ENCODE assay signal across 10 cellular contexts in the genomic region with DNA sequence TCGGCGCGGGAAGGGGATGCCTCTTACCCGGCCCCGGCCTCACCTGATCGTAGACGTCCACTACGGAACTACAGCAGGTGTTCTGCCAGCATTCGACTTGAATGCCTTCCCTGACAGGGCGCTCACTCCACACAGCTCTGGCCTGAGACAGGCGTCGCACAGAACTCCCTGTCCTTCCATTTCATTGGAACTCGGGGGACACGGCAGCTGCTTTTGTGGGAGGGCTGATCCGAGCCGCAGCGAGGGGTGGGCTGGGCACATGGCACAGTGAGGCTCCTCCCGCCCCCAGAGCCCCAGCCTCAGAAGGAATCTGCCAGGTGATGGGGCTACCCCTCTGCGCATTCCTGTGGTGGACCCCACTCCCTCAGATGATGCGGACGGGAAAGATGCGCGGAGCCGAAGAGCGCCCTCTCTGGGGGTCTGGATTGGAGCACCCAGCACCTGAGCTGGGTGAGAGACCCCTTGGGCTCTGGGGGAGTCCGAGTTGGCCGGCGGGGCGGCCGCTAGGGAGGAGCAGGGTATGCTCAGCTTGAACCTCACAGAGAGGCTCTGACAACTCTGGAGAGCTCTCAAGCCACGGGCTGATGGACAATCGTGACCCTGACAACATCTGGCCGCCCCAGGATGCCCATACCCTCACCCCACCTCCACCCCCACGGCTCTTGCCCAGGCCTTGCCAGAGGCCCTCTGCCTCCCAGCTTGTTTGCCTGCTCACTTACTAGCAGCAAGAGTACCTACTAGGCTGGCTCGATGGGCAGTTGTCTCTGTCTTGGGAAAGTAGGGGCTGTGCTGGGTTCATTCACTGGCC. TPM values are rescaled to one million over a fixed set of nuclear protein-coding genes. Genes with fewer than 3 reads are reported as not detected.
DNase-seq lines count a peak whose midpoint lies in the region; ATAC-seq and TF ChIP-seq lines count a peak whose summit lies in the region.
"Had no signal": no experiment of that assay in that cellular context is flagged by ENCODE, and none has a peak within 500 bp of the region (broad histone marks: within the 10 kb centered on the region; RNA-seq: fewer than 3 reads in every experiment).

No MANE protein-coding gene starts in this region.

- H3K27ac Mint-ChIP-seq in activated naive CD8-positive, alpha-beta T cell treated with anti-CD3 and anti-CD28 coated beads, Interleukin-2, amount 50 U/mL, for 24 hours, result no peak overlapping the region

- H3K4me1 ChIP-seq in tibial nerve, result peaks cover 0 to 52% (median 16%) of the 10 kb centered on the region in 4 donors

- TF ChIP-seq EP300 in tibial nerve (IDR thresholded peaks at IDR 0.05), result no peak

- no peaks in the 10 kb centered on the region for H3K9me3 Mint-ChIP-seq in activated naive CD8-positive, alpha-beta T cell treated with anti-CD3 and anti-CD28 coated beads, Interleukin-2, amount 50 U/mL, for 24 hours

- TF ChIP-seq POLR2A in tibial nerve (IDR thresholded peaks at IDR 0.05), result no peak

- intact Hi-C loops in left colon (cut with DNase I, micrococcal nuclease), result no loop called here

- WGBS in tibial nerve, 2 donors, result 32 to 37% methylated on average over 24 to 32 of the region's 35 CpGs

- no peaks in the 10 kb centered on the region for H3K36me3 ChIP-seq in tibial nerve
- H3K36me3 ChIP-seq: gastroesophageal sphincter had no signal

- TF ChIP-seq CTCF in tibial nerve (IDR thresholded peaks at IDR 0.05), result no peak

- peak; percentile 3 for DNase-seq in NCI-H2227 (lab: John Stamatoyannopoulos, UW; ENCODE audit: unreplicated experiment)
- DNase-seq in NCI-H2227 treated with DMSO at 0.1 percent for 48 hours (lab: John Stamatoyannopoulos, UW), result no peak
- no peak for DNase-seq in activated naive CD8-positive, alpha-beta T cell treated with anti-CD3 and anti-CD28 coated beads, Interleukin-2, amount 50 U/mL, for 24 hours
- DNase-seq in left colon, result peak; percentile 3 to 17
- no peak for DNase-seq in tibial nerve (ENCODE audit: low spot score in 2 of 2)
- no peak for DNase-seq in COLO829 (ENCODE audit: low spot score)
- no peak for DNase-seq in middle frontal gyrus (ENCODE audit: extremely low spot score, low spot score)

- peaks cover 0 to 24% of the 10 kb centered on the region in 2 donors for H3K27me3 ChIP-seq in tibial nerve

- ATAC-seq in activated naive CD8-positive, alpha-beta T cell treated with anti-CD3 and anti-CD28 coated beads, Interleukin-2, amount 50 U/mL, for 24 hours, result no peak
- ATAC-seq in left colon, result no peak
- ATAC-seq in HG02938 (IDR thresholded peaks at IDR 0.05; ENCODE audit: unreplicated experiment), result no peak

- peak overlapping the region; percentile 21 for H3K4me3 Mint-ChIP-seq in activated naive CD8-positive, alpha-beta T cell treated with anti-CD3 and anti-CD28 coated beads, Interleukin-2, amount 50 U/mL, for 24 hours

- peaks cover 23% of the 10 kb centered on the region for H3K27me3 Mint-ChIP-seq in activated naive CD8-positive, alpha-beta T cell treated with anti-CD3 and anti-CD28 coated beads, Interleukin-2, amount 50 U/mL, for 24 hours

- H3K4me3 ChIP-seq in tibial nerve, result peak overlapping the region in 3 of 4 donors; percentile 47 to 64 (median 54)

- no peaks in the 10 kb centered on the region for H3K9me3 ChIP-seq in tibial nerve
- H3K9me3 ChIP-seq: gastroesophageal sphincter had no signal

- H3K27ac ChIP-seq in tibial nerve, result peak overlapping the region in 3 of 4 donors; percentile 43 to 90 (median 58)
- H3K27ac ChIP-seq: gastroesophageal sphincter, KMS-11 had no signal

- no peaks in the 10 kb centered on the region for H3K36me3 Mint-ChIP-seq in activated naive CD8-positive, alpha-beta T cell treated with anti-CD3 and anti-CD28 coated beads, Interleukin-2, amount 50 U/mL, for 24 hours (ENCODE audit: low read depth)

- H3K4me1 Mint-ChIP-seq in activated naive CD8-positive, alpha-beta T cell treated with anti-CD3 and anti-CD28 coated beads, Interleukin-2, amount 50 U/mL, for 24 hours, result peaks cover 51% of the 10 kb centered on the region

RNA-seq across cellular contexts. Expression of a gene that starts 36.6 kb away (rescaled TPM):
- total RNA-seq in left colon (1 to 10 TPM in 1 of 2 donors, under 1 TPM in 1; 0.47 to 2.7 TPM), tibial nerve (10 to 100 TPM in 3 of 4 donors, 1 to 10 TPM in 1; 7.5 to 39.0 (median 13.1) TPM)

Comparison
In these comparisons a context has a peak if more than half of its experiments do, and no peak if none do; other contexts are left out.
1. DNase-seq: peak in NCI-H2227 (single experiment) and left colon (2 of 2); none in NCI-H2227 treated with DMSO at 0.1 percent for 48 hours (single experiment), activated naive CD8-positive, alpha-beta T cell treated with anti-CD3 and anti-CD28 coated beads, Interleukin-2, amount 50 U/mL, for 24 hours (single experiment), tibial nerve (0 of 2), COLO829 (single experiment) and middle frontal gyrus (single experiment).